In the genomic region with DNA sequence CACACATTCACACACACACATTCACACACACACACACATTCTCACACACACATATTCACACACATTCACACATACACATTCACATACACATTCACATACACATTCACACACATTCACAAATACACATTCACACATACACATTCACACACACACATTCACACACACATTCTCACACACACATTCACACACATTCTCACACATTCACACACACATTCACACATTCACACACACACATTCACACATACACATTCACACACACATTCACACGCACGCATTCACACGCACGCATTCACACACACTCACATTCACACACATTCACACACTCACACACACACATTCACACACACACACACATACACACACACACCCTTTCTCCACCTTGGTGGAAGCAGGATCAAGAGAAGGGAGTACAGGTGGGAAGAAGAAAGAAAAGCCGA, we compare ENCODE assay signal across 1 cellular context.
TF ChIP-seq lines count a peak whose summit lies in the region.

No MANE protein-coding gene starts in this region.

TF ChIP-seq in HCT116, 20 proteins besides CTCF, POLR2A, EP300 and RAD21 (continued from another document):
- TF ChIP-seq, protein P1, sequence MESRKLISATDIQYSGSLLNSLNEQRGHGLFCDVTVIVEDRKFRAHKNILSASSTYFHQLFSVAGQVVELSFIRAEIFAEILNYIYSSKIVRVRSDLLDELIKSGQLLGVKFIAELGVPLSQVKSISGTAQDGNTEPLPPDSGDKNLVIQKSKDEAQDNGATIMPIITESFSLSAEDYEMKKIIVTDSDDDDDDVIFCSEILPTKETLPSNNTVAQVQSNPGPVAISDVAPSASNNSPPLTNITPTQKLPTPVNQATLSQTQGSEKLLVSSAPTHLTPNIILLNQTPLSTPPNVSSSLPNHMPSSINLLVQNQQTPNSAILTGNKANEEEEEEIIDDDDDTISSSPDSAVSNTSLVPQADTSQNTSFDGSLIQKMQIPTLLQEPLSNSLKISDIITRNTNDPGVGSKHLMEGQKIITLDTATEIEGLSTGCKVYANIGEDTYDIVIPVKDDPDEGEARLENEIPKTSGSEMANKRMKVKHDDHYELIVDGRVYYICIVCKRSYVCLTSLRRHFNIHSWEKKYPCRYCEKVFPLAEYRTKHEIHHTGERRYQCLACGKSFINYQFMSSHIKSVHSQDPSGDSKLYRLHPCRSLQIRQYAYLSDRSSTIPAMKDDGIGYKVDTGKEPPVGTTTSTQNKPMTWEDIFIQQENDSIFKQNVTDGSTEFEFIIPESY (IDR thresholded peaks at IDR 0.05; ENCODE audit: extremely low read depth, insufficient replicate concordance, low read length) = no peak
- TF ChIP-seq CEBPB (IDR thresholded peaks at IDR 0.05; ENCODE audit: low read depth) (no peak), CBX3 (IDR thresholded peaks at IDR 0.05; ENCODE audit: low read depth) (no peak), SIN3A (IDR thresholded peaks at IDR 0.05; ENCODE audit: low read depth) (no peak), EZH2phosphoT487 (IDR thresholded peaks at IDR 0.05; ENCODE audit: borderline replicate concordance) (no peak), EZH2 (IDR thresholded peaks at IDR 0.05) (no peak), ELF1 (IDR thresholded peaks at IDR 0.05; ENCODE audit: borderline replicate concordance, low read depth) (no peak), SRF (IDR thresholded peaks at IDR 0.05; ENCODE audit: low read depth) (no peak)
- TF ChIP-seq, protein P2, sequence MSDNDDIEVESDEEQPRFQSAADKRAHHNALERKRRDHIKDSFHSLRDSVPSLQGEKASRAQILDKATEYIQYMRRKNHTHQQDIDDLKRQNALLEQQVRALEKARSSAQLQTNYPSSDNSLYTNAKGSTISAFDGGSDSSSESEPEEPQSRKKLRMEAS (IDR thresholded peaks at IDR 0.05) = no peak
- TF ChIP-seq, protein P3, sequence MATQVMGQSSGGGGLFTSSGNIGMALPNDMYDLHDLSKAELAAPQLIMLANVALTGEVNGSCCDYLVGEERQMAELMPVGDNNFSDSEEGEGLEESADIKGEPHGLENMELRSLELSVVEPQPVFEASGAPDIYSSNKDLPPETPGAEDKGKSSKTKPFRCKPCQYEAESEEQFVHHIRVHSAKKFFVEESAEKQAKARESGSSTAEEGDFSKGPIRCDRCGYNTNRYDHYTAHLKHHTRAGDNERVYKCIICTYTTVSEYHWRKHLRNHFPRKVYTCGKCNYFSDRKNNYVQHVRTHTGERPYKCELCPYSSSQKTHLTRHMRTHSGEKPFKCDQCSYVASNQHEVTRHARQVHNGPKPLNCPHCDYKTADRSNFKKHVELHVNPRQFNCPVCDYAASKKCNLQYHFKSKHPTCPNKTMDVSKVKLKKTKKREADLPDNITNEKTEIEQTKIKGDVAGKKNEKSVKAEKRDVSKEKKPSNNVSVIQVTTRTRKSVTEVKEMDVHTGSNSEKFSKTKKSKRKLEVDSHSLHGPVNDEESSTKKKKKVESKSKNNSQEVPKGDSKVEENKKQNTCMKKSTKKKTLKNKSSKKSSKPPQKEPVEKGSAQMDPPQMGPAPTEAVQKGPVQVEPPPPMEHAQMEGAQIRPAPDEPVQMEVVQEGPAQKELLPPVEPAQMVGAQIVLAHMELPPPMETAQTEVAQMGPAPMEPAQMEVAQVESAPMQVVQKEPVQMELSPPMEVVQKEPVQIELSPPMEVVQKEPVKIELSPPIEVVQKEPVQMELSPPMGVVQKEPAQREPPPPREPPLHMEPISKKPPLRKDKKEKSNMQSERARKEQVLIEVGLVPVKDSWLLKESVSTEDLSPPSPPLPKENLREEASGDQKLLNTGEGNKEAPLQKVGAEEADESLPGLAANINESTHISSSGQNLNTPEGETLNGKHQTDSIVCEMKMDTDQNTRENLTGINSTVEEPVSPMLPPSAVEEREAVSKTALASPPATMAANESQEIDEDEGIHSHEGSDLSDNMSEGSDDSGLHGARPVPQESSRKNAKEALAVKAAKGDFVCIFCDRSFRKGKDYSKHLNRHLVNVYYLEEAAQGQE (IDR thresholded peaks at IDR 0.05; ENCODE audit: low read depth) = no peak
- TF ChIP-seq, protein P4, sequence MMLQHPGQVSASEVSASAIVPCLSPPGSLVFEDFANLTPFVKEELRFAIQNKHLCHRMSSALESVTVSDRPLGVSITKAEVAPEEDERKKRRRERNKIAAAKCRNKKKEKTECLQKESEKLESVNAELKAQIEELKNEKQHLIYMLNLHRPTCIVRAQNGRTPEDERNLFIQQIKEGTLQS (IDR thresholded peaks at IDR 0.05) = no peak
